14 cellular contexts compared by ENCODE assay signal in the genomic region with DNA sequence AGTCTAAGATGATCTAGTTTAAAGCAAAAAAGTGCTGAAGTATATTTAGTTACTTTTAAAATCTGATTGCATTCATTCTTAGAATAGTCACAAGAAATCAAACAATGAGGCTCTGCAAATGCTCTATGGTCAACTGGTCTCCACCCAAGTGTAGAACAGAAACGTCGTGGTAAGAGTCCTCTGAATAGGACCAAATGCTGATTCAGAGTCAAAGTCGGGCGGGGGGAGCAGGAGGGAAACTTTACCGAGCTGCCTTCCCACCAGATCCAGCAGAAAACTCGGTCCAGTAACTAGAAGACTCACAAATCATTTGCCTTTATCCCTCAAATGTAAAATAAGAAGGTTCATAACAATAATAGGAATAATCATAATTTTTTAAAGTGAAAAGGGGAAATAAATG. TPM values are rescaled to one million over a fixed set of nuclear protein-coding genes. Genes with fewer than 3 reads are reported as not detected.
A peak's percentile ranks its signal among the peaks of the same experiment; 100 is the strongest.
DNase-seq lines count a peak whose midpoint lies in the region; ATAC-seq and TF ChIP-seq lines count a peak whose summit lies in the region.
"Had no signal": no experiment of that assay in that cellular context is flagged by ENCODE, and none has a peak within 500 bp of the region (broad histone marks: within the 10 kb centered on the region; RNA-seq: fewer than 3 reads in every experiment).

No MANE protein-coding gene starts in this region.

- H3K27ac ChIP-seq in BLaER1 (peak overlapping the region; percentile 98), parathyroid adenoma (no peak overlapping the region)
- H3K27ac ChIP-seq: 22Rv1 had no signal

- H3K36me3 ChIP-seq in BLaER1 (no peaks in the 10 kb centered on the region), parathyroid adenoma (ENCODE audit: control insufficient read depth, insufficient read depth, low read length) (no peaks in the 10 kb centered on the region)

- H3K4me2 ChIP-seq in BLaER1 (peak overlapping the region; percentile 96), parathyroid adenoma (ENCODE audit: low read length) (no peak overlapping the region)
- H3K4me2 ChIP-seq: GM23338 had no signal

- peak overlapping the region; percentile 13 for H2AFZ ChIP-seq in parathyroid adenoma
- H2AFZ ChIP-seq: GM23338 had no signal

- H3K4me1 ChIP-seq in BLaER1: peaks cover 82% of the 10 kb centered on the region
- H3K4me1 ChIP-seq in parathyroid adenoma: peaks cover 26% of the 10 kb centered on the region

- in situ Hi-C loops in GM13976 (cut with MboI; ENCODE audit: low sequenced_read_pairs, unreplicated experiment): no loop called here

- H3K9me3 Mint-ChIP-seq in chondrocyte (ENCODE audit: low read depth): no peaks in the 10 kb centered on the region
- H3K9me3 Mint-ChIP-seq in activated T-helper 1 cell treated with anti-CD3 and anti-CD28 coated beads, Interleukin-12 subunit alpha, Interleukin-12 subunit beta, Interleukin-2, Interleukin-4 antibody, amounts not matched to agents 30 ng/mL and 10 ng/mL and 1 ng/mL, durations not matched to agents 14 hours and 24 hours and 36 hours: no peaks in the 10 kb centered on the region
- H3K9me3 Mint-ChIP-seq: CD4-positive, alpha-beta T cell; GM23338 had no signal

- no peak overlapping the region for H3K27ac Mint-ChIP-seq in chondrocyte (ENCODE audit: unreplicated experiment)
- no peak overlapping the region for H3K27ac Mint-ChIP-seq in activated T-helper 1 cell treated with anti-CD3 and anti-CD28 coated beads, Interleukin-12 subunit alpha, Interleukin-12 subunit beta, Interleukin-2, Interleukin-4 antibody, amounts not matched to agents 30 ng/mL and 10 ng/mL and 1 ng/mL, durations not matched to agents 14 hours and 24 hours and 36 hours
- H3K27ac Mint-ChIP-seq: CD4-positive, alpha-beta T cell; GM23338 had no signal

- H3K27me3 ChIP-seq in BLaER1 (no peaks in the 10 kb centered on the region), parathyroid adenoma (ENCODE audit: control insufficient read depth, insufficient read depth, low read length) (no peaks in the 10 kb centered on the region)

- TF ChIP-seq POLR2A in NB4 (IDR thresholded peaks at IDR 0.05; ENCODE audit: extremely low read depth, insufficient read length): no peak

- H3K9ac ChIP-seq in BLaER1: peak overlapping the region; percentile 94
- no peak overlapping the region for H3K9ac ChIP-seq in parathyroid adenoma

- TF ChIP-seq CTCF in NB4 (IDR thresholded peaks at IDR 0.05; ENCODE audit: low read depth, low read length): no peak
- TF ChIP-seq CTCF in chondrocyte (IDR thresholded peaks at IDR 0.05): no peak
- TF ChIP-seq CTCF in parathyroid adenoma (IDR thresholded peaks at IDR 0.05): no peak
- no peak for TF ChIP-seq CTCF in GM13976 (IDR thresholded peaks at IDR 0.05; ENCODE audit: borderline replicate concordance, control extremely low read depth, extremely low read depth, insufficient read depth, missing control alignments)

- no peaks in the 10 kb centered on the region for H3K79me2 ChIP-seq in parathyroid adenoma

- H3K9me3 ChIP-seq in BLaER1 (no peaks in the 10 kb centered on the region), parathyroid adenoma (ENCODE audit: control insufficient read depth, low read length) (no peaks in the 10 kb centered on the region)

- peak; percentile 22 for DNase-seq in NB4 (ENCODE audit: low read depth)
- DNase-seq in chondrocyte (ENCODE audit: low spot score): peak; percentile 2
- DNase-seq in activated T-helper 1 cell treated with anti-CD3 and anti-CD28 coated beads, Interleukin-12 subunit alpha, Interleukin-12 subunit beta, Interleukin-2, Interleukin-4 antibody, amounts not matched to agents 30 ng/mL and 10 ng/mL and 1 ng/mL, durations not matched to agents 14 hours and 24 hours and 36 hours (ENCODE audit: low spot score): no peak
- DNase-seq in GM13976 (ENCODE audit: low spot score): no peak
- DNase-seq: C1 segment of cervical spinal cord; Calu3; CD4-positive, alpha-beta T cell; DMS 273 treated with DMSO at 0.1 percent for 48 hours; H7 had no signal

- no peaks in the 10 kb centered on the region for H4K20me1 ChIP-seq in BLaER1

- H3K36me3 Mint-ChIP-seq in chondrocyte (ENCODE audit: low read depth): no peaks in the 10 kb centered on the region
- H3K36me3 Mint-ChIP-seq in activated T-helper 1 cell treated with anti-CD3 and anti-CD28 coated beads, Interleukin-12 subunit alpha, Interleukin-12 subunit beta, Interleukin-2, Interleukin-4 antibody, amounts not matched to agents 30 ng/mL and 10 ng/mL and 1 ng/mL, durations not matched to agents 14 hours and 24 hours and 36 hours (ENCODE audit: low read depth): no peaks in the 10 kb centered on the region

- ATAC-seq in HG03280 (IDR thresholded peaks at IDR 0.05; ENCODE audit: unreplicated experiment): no peak
- ATAC-seq: GM23338 had no signal

- no peak overlapping the region for H3K4me3 Mint-ChIP-seq in chondrocyte (ENCODE audit: unreplicated experiment)
- H3K4me3 Mint-ChIP-seq in activated T-helper 1 cell treated with anti-CD3 and anti-CD28 coated beads, Interleukin-12 subunit alpha, Interleukin-12 subunit beta, Interleukin-2, Interleukin-4 antibody, amounts not matched to agents 30 ng/mL and 10 ng/mL and 1 ng/mL, durations not matched to agents 14 hours and 24 hours and 36 hours: no peak overlapping the region
- H3K4me3 Mint-ChIP-seq: CD4-positive, alpha-beta T cell; GM23338 had no signal

- peak overlapping the region; percentile 72 for H3K4me3 ChIP-seq in BLaER1
- no peak overlapping the region for H3K4me3 ChIP-seq in NB4 (ENCODE audit: low read depth, low read length)
- no peak overlapping the region for H3K4me3 ChIP-seq in parathyroid adenoma (ENCODE audit: low read depth, low read length)
- H3K4me3 ChIP-seq: GM23338 had no signal

- no peaks in the 10 kb centered on the region for H3K4me1 Mint-ChIP-seq in chondrocyte (ENCODE audit: low read depth)
- H3K4me1 Mint-ChIP-seq in activated T-helper 1 cell treated with anti-CD3 and anti-CD28 coated beads, Interleukin-12 subunit alpha, Interleukin-12 subunit beta, Interleukin-2, Interleukin-4 antibody, amounts not matched to agents 30 ng/mL and 10 ng/mL and 1 ng/mL, durations not matched to agents 14 hours and 24 hours and 36 hours (ENCODE audit: low read depth): no peaks in the 10 kb centered on the region

- intact Hi-C loops in activated T-helper 1 cell treated with anti-CD3 and anti-CD28 coated beads, Interleukin-12 subunit alpha, Interleukin-12 subunit beta, Interleukin-2, Interleukin-4 antibody, amounts not matched to agents 30 ng/mL and 10 ng/mL and 1 ng/mL, durations not matched to agents 14 hours and 24 hours and 36 hours (cut with micrococcal nuclease): no loop called here

- H3K27me3 Mint-ChIP-seq in chondrocyte (ENCODE audit: low read depth): peaks cover 6% of the 10 kb centered on the region
- H3K27me3 Mint-ChIP-seq in activated T-helper 1 cell treated with anti-CD3 and anti-CD28 coated beads, Interleukin-12 subunit alpha, Interleukin-12 subunit beta, Interleukin-2, Interleukin-4 antibody, amounts not matched to agents 30 ng/mL and 10 ng/mL and 1 ng/mL, durations not matched to agents 14 hours and 24 hours and 36 hours (ENCODE audit: insufficient read depth): peaks cover 2% of the 10 kb centered on the region
- H3K27me3 Mint-ChIP-seq: CD4-positive, alpha-beta T cell had no signal

RNA-seq across cellular contexts. Expression of a gene that starts 46.2 kb away (rescaled TPM):
- total RNA-seq in chondrocyte: 499 to 576 TPM (median 571 TPM) in 3 replicates
- 1.7 and 1.9 TPM in 2 replicates for total RNA-seq in activated T-helper 1 cell treated with anti-CD3 and anti-CD28 coated beads, Interleukin-12 subunit alpha, Interleukin-12 subunit beta, Interleukin-2, Interleukin-4 antibody, amounts not matched to agents 30 ng/mL and 10 ng/mL and 1 ng/mL, durations not matched to agents 14 hours and 24 hours and 36 hours
- total RNA-seq: Calu3 had no signal

Comparison
In these comparisons a context has a peak if more than half of its experiments do, and no peak if none do; other contexts are left out.
1. DNase-seq: peak in NB4 (single experiment) and chondrocyte (single experiment); none in activated T-helper 1 cell treated with anti-CD3 and anti-CD28 coated beads, Interleukin-12 subunit alpha, Interleukin-12 subunit beta, Interleukin-2, Interleukin-4 antibody, amounts not matched to agents 30 ng/mL and 10 ng/mL and 1 ng/mL, durations not matched to agents 14 hours and 24 hours and 36 hours (single experiment) and GM13976 (single experiment).
2. RNA of a gene that starts 46.2 kb away (total RNA-seq): 499 to 576 TPM in chondrocyte; 1.7 to 1.9 TPM in activated T-helper 1 cell treated with anti-CD3 and anti-CD28 coated beads, Interleukin-12 subunit alpha, Interleukin-12 subunit beta, Interleukin-2, Interleukin-4 antibody, amounts not matched to agents 30 ng/mL and 10 ng/mL and 1 ng/mL, durations not matched to agents 14 hours and 24 hours and 36 hours; every median in the first group is over 100 times any median in the second.